Comparison of ENCODE assay signal across 8 cellular contexts in genomic region chr7:151368136-151368571, GRCh38.
DNase-seq lines count a peak whose midpoint lies in the region; ATAC-seq lines count a peak whose summit lies in the region.

No MANE protein-coding gene starts in this region.

- peak; percentile 92 for ATAC-seq in HG02610 (IDR thresholded peaks at IDR 0.05; ENCODE audit: unreplicated experiment)

- DNase-seq in NCI-H510A treated with DMSO at 0.1 percent for 48 hours (lab: John Stamatoyannopoulos, UW): peak; percentile 80
- no peak for DNase-seq in NCI-H510A (lab: John Stamatoyannopoulos, UW)
- peak; percentile 17 for DNase-seq in NCI-H1048 (lab: John Stamatoyannopoulos, UW)
- peak; percentile 42 to 79 (median 64) for DNase-seq in T-helper 2 cell
- peak in 48 of 58 donors; percentile 22 to 81 (median 49) for DNase-seq in anterior cingulate cortex (lab: John Stamatoyannopoulos, UW)
- DNase-seq in hepatic stellate cell (ENCODE audit: low spot score): peak; percentile 77
- peak; percentile 12 for DNase-seq in skeletal muscle cell (ENCODE audit: low read depth)

- no peak overlapping the region for H3K4me3 ChIP-seq in skeletal muscle cell (ENCODE audit: low read depth, low read length)
